ENCODE assay signal across 8 cellular contexts in genomic region chr7:23679898-23680416, GRCh38. TPM values are rescaled to one million over a fixed set of nuclear protein-coding genes. Genes with fewer than 3 reads are reported as not detected.
DNase-seq lines count a peak whose midpoint lies in the region; ATAC-seq and TF ChIP-seq lines count a peak whose summit lies in the region.

FAM221A (plus strand) TSS chr7:23680199; CDS start chr7:23680219, 20 bp downstream.

- peaks cover 12% of the 10 kb centered on the region for H3K4me1 Mint-ChIP-seq in CD14-positive monocyte
- H3K4me1 Mint-ChIP-seq in activated T-cell treated with anti-CD3 and anti-CD28 coated beads, Interleukin-2, amount 50 U/mL, for 72 hours (ENCODE audit: low read depth): no peaks in the 10 kb centered on the region
- peaks cover 0 to 8% of the 10 kb centered on the region in 2 donors for H3K4me1 Mint-ChIP-seq in natural killer cell treated with Interleukin-12 subunit alpha and Interleukin-12 subunit beta and Interleukin-15 and Interleukin-18, amount 100 ng/mL, for 72 hours (ENCODE audit: low read depth in 2 of 2)

- H3K9me3 Mint-ChIP-seq in CD14-positive monocyte: peaks cover 0 to 11% (median 4%) of the 10 kb centered on the region in 7 donors
- no peaks in the 10 kb centered on the region for H3K9me3 Mint-ChIP-seq in activated T-cell treated with anti-CD3 and anti-CD28 coated beads, Interleukin-2, amount 50 U/mL, for 72 hours
- no peaks in the 10 kb centered on the region for H3K9me3 Mint-ChIP-seq in natural killer cell treated with Interleukin-12 subunit alpha and Interleukin-12 subunit beta and Interleukin-15 and Interleukin-18, amount 100 ng/mL, for 72 hours

- ATAC-seq in GM19351 (IDR thresholded peaks at IDR 0.05; ENCODE audit: unreplicated experiment): peak; percentile 98
- peak; percentile 97 for ATAC-seq in HG03520 (IDR thresholded peaks at IDR 0.05; ENCODE audit: unreplicated experiment)
- peak; percentile 97 for ATAC-seq in activated T-cell treated with anti-CD3 and anti-CD28 coated beads, Interleukin-2, amount 50 U/mL, for 72 hours (replicated peaks in 1 of 2)
- ATAC-seq in natural killer cell treated with Interleukin-12 subunit alpha and Interleukin-12 subunit beta and Interleukin-15 and Interleukin-18, amount 100 ng/mL, for 72 hours: peak; percentile 99

- H3K4me3 ChIP-seq in fibroblast of mammary gland (ENCODE audit: control insufficient read depth, low read depth, low read length): peak within 1 kb of the TSS; percentile 55

- peaks cover 3 to 11% (median 5%) of the 10 kb centered on the region in 3 donors for H3K27me3 Mint-ChIP-seq in CD14-positive monocyte (ENCODE audit: low read depth in 3 of 3)
- peaks cover 8% of the 10 kb centered on the region for H3K27me3 Mint-ChIP-seq in activated T-cell treated with anti-CD3 and anti-CD28 coated beads, Interleukin-2, amount 50 U/mL, for 72 hours (ENCODE audit: low read depth)
- H3K27me3 Mint-ChIP-seq in natural killer cell treated with Interleukin-12 subunit alpha and Interleukin-12 subunit beta and Interleukin-15 and Interleukin-18, amount 100 ng/mL, for 72 hours: peaks cover 6 to 16% of the 10 kb centered on the region in 2 donors

- H3K27ac Mint-ChIP-seq in CD14-positive monocyte: peak within 1 kb of the TSS in 5 of 7 donors; percentile 38 to 81 (median 55)
- peak within 1 kb of the TSS; percentile 82 for H3K27ac Mint-ChIP-seq in activated T-cell treated with anti-CD3 and anti-CD28 coated beads, Interleukin-2, amount 50 U/mL, for 72 hours
- H3K27ac Mint-ChIP-seq in natural killer cell treated with Interleukin-12 subunit alpha and Interleukin-12 subunit beta and Interleukin-15 and Interleukin-18, amount 100 ng/mL, for 72 hours: peak within 1 kb of the TSS; percentile 14 to 66

- TF ChIP-seq CTCF in CD14-positive monocyte (IDR thresholded peaks at IDR 0.05) (peak; percentile 73), fibroblast of mammary gland (conservative IDR thresholded peaks at IDR 0.05; ENCODE audit: control insufficient read depth, insufficient read depth, low read depth, low read length) (peak; percentile 40)

- DNase-seq in CD14-positive monocyte (ENCODE audit: low spot score) (peak; percentile 82), NCI-H774 (lab: John Stamatoyannopoulos, UW) (peak; percentile 87), fibroblast of mammary gland (ENCODE audit: low read depth) (peak; percentile 57)
- DNase-seq in activated T-cell treated with anti-CD3 and anti-CD28 coated beads, Interleukin-2, amount 50 U/mL, for 72 hours: peak; percentile 82
- peak; percentile 84 for DNase-seq in natural killer cell treated with Interleukin-12 subunit alpha and Interleukin-12 subunit beta and Interleukin-15 and Interleukin-18, amount 100 ng/mL, for 72 hours (ENCODE audit: low spot score)
- DNase-seq in stimulated activated naive CD4-positive, alpha-beta T cell (lab: John Stamatoyannopoulos, UW): peak; percentile 53 to 81 (median 73)

- peak within 1 kb of the TSS; percentile 90 to 97 for H3K4me3 Mint-ChIP-seq in CD14-positive monocyte
- peak within 1 kb of the TSS; percentile 85 to 95 for H3K4me3 Mint-ChIP-seq in activated T-cell treated with anti-CD3 and anti-CD28 coated beads, Interleukin-2, amount 50 U/mL, for 72 hours
- H3K4me3 Mint-ChIP-seq in natural killer cell treated with Interleukin-12 subunit alpha and Interleukin-12 subunit beta and Interleukin-15 and Interleukin-18, amount 100 ng/mL, for 72 hours: peak within 1 kb of the TSS; percentile 86

- intact Hi-C loops in CD14-positive monocyte (cut with micrococcal nuclease): loop anchor here (5.0 to 10.0 kb wide), 2 partner anchors 75 to 83 kb away; partner anchors contain the start of gene CCDC126 (in 1 of the 2)

- H3K36me3 Mint-ChIP-seq in CD14-positive monocyte: no peaks in the 10 kb centered on the region
- peaks cover 0 to 1% of the 10 kb centered on the region in 2 donors for H3K36me3 Mint-ChIP-seq in activated T-cell treated with anti-CD3 and anti-CD28 coated beads, Interleukin-2, amount 50 U/mL, for 72 hours (ENCODE audit: insufficient read depth in 2 of 2)
- no peaks in the 10 kb centered on the region for H3K36me3 Mint-ChIP-seq in natural killer cell treated with Interleukin-12 subunit alpha and Interleukin-12 subunit beta and Interleukin-15 and Interleukin-18, amount 100 ng/mL, for 72 hours

RNA-seq across cellular contexts. Expression of gene FAM221A, which starts in this region (rescaled TPM):
- polyA plus RNA-seq in CD14-positive monocyte: 1 to 10 TPM; 1.4 to 2.1 TPM
- 10 to 100 TPM in 1 of 2 donors, 1 to 10 TPM in 1; 8.0 to 10.1 TPM for total RNA-seq in activated T-cell treated with anti-CD3 and anti-CD28 coated beads, Interleukin-2, amount 50 U/mL, for 72 hours
- total RNA-seq in natural killer cell treated with Interleukin-12 subunit alpha and Interleukin-12 subunit beta and Interleukin-15 and Interleukin-18, amount 100 ng/mL, for 72 hours: 10 to 100 TPM in 1 of 2 donors, 1 to 10 TPM in 1; 6.4 to 12.3 TPM

Comparison
In these comparisons a context has a peak if more than half of its experiments do, and no peak if none do; other contexts are left out.
1. Peak in every context shown above with its lines: DNase-seq, ATAC-seq and H3K4me3 ChIP-seq.